18 cellular contexts compared by ENCODE assay signal in genomic region chr2:10312437-10312957, GRCh38. TPM values are rescaled to one million over a fixed set of nuclear protein-coding genes. Genes with fewer than 3 reads are reported as not detected.
DNase-seq lines count a peak whose midpoint lies in the region; ATAC-seq, FAIRE-seq and TF ChIP-seq lines count a peak whose summit lies in the region.
"Had no signal": no experiment of that assay in that cellular context is flagged by ENCODE, and none has a peak within 500 bp of the region (broad histone marks: within the 10 kb centered on the region; RNA-seq: fewer than 3 reads in every experiment).

No MANE protein-coding gene starts in this region.

- no peak overlapping the region for H3K4me2 ChIP-seq in K562 (ENCODE audit: insufficient read depth, low read length)
- H3K4me2 ChIP-seq: BLaER1 had no signal

- no TSS peak for BruUV-seq in K562 (replicated peaks; lab: Mats Ljungman, UMichigan)

- in situ Hi-C loops in K562 (cut with MboI) = no loop called here

- ATAC-seq in activated CD4-positive, alpha-beta T cell treated with anti-CD3 and anti-CD28 coated beads for 36 hours = peak; percentile 15
- ATAC-seq in K562 = no peak
- peak; percentile 66 for ATAC-seq in stimulated activated effector memory CD8-positive, alpha-beta T cell treated with anti-CD3 and anti-CD28 coated beads, Interleukin-12 subunit alpha, Interleukin-12 subunit beta, amount 100 ng/mL, for 72 hours
- no peak for ATAC-seq in GM21526 (IDR thresholded peaks at IDR 0.05; ENCODE audit: low FRiP score, unreplicated experiment)
- ATAC-seq in GM21717 (IDR thresholded peaks at IDR 0.05; ENCODE audit: unreplicated experiment) = no peak
- ATAC-seq: HCT116 had no signal

- H3K4me1 Mint-ChIP-seq in activated CD4-positive, alpha-beta T cell treated with anti-CD3 and anti-CD28 coated beads for 36 hours = peaks cover 58% of the 10 kb centered on the region
- peaks cover 26% of the 10 kb centered on the region for H3K4me1 Mint-ChIP-seq in activated CD4-positive, alpha-beta T cell treated with anti-CD3 and anti-CD28 coated beads, Interleukin-2, amount 10 ng/mL, durations not matched to agents 24 days and 14 days
- peaks cover 35% of the 10 kb centered on the region for H3K4me1 Mint-ChIP-seq in stimulated activated effector memory CD8-positive, alpha-beta T cell treated with anti-CD3 and anti-CD28 coated beads, Interleukin-12 subunit alpha, Interleukin-12 subunit beta, amount 100 ng/mL, for 72 hours

- H3K27ac ChIP-seq in K562 (ENCODE audit: extremely low read depth, low read depth, low read length) = no peak overlapping the region
- H3K27ac ChIP-seq: 22Rv1, BLaER1 had no signal

- H3K4me1 ChIP-seq in K562 (replicated peaks in 1 of 2; ENCODE audit: control insufficient read depth in 2 of 2, insufficient read depth in 2 of 2, low read length in 2 of 2) = peaks cover 9 to 17% of the 10 kb centered on the region in 2 experiments; a peak in 4 of 5 replicates

- POLR2A ChIA-PET in activated CD4-positive, alpha-beta T cell treated with anti-CD3 and anti-CD28 coated beads for 36 hours (lab: Charles Lee) = no interaction called here
- POLR2A ChIA-PET in HEK293T (lab: Yijun Ruan, JAX) (no interaction called here), K562 (lab: Yijun Ruan, JAX) (no interaction called here)

- no peak for FAIRE-seq in K562 (lab: Jason Lieb, UNC)
- FAIRE-seq: GM12892, H54 had no signal

- CTCF ChIA-PET in activated CD4-positive, alpha-beta T cell treated with anti-CD3 and anti-CD28 coated beads for 36 hours (lab: Charles Lee) = interaction anchor here (0.7 kb wide), 1 partner anchor 1954 kb away, joined by 3 read pairs; no protein-coding TSS in a partner anchor
- CTCF ChIA-PET in HEK293T (lab: Yijun Ruan, JAX) = no interaction called here
- CTCF ChIA-PET in K562 (lab: Yijun Ruan, JAX; ENCODE audit: low intra/inter-chr PET ratio) = interaction anchor here (0.6 kb wide), 1 partner anchor 45 kb away, joined by 3 read pairs; no protein-coding TSS in a partner anchor

- H3K9me1 ChIP-seq in K562 (ENCODE audit: control insufficient read depth, insufficient read depth, low read length) = peaks cover 2% of the 10 kb centered on the region

- no peaks in the 10 kb centered on the region; a peak in 1 of 5 replicates for H3K27me3 ChIP-seq in K562 (ENCODE audit: control insufficient read depth in 2 of 2, insufficient read depth in 2 of 2, low read length in 2 of 2)
- H3K27me3 ChIP-seq: BLaER1 had no signal

- H3K36me3 ChIP-seq in K562 (ENCODE audit: control insufficient read depth, insufficient read depth, low read length) = peaks cover 12% of the 10 kb centered on the region

- no peaks in the 10 kb centered on the region for H3K9me3 ChIP-seq in K562 (replicated peaks; ENCODE audit: control insufficient read depth, insufficient read depth, low read depth, low read length)

- no peak overlapping the region for H3K4me3 Mint-ChIP-seq in activated CD4-positive, alpha-beta T cell treated with anti-CD3 and anti-CD28 coated beads for 36 hours
- H3K4me3 Mint-ChIP-seq in activated CD4-positive, alpha-beta T cell treated with anti-CD3 and anti-CD28 coated beads, Interleukin-2, amount 10 ng/mL, durations not matched to agents 24 days and 14 days = no peak overlapping the region
- H3K4me3 Mint-ChIP-seq in stimulated activated effector memory CD8-positive, alpha-beta T cell treated with anti-CD3 and anti-CD28 coated beads, Interleukin-12 subunit alpha, Interleukin-12 subunit beta, amount 100 ng/mL, for 72 hours = no peak overlapping the region
- H3K4me3 Mint-ChIP-seq: CD4-positive, CD25-positive, alpha-beta regulatory T cell had no signal

- WGBS in K562 (ENCODE audit: insufficient coverage, low coverage, missing lambda C conversion rate) = 81% methylated on average over 5 of the region's 5 CpGs

- H3K9ac ChIP-seq in K562 (ENCODE audit: insufficient read depth in 1 of 2, low read depth in 2 of 2, low read length in 2 of 2) = no peak overlapping the region
- H3K9ac ChIP-seq: BLaER1 had no signal

- no peaks in the 10 kb centered on the region for H3K27me3 Mint-ChIP-seq in activated CD4-positive, alpha-beta T cell treated with anti-CD3 and anti-CD28 coated beads for 36 hours
- no peaks in the 10 kb centered on the region for H3K27me3 Mint-ChIP-seq in activated CD4-positive, alpha-beta T cell treated with anti-CD3 and anti-CD28 coated beads, Interleukin-2, amount 10 ng/mL, durations not matched to agents 24 days and 14 days
- H3K27me3 Mint-ChIP-seq: CD4-positive, CD25-positive, alpha-beta regulatory T cell had no signal

- H3K36me3 Mint-ChIP-seq in activated CD4-positive, alpha-beta T cell treated with anti-CD3 and anti-CD28 coated beads for 36 hours (ENCODE audit: low read depth) = no peaks in the 10 kb centered on the region
- peaks cover 2% of the 10 kb centered on the region for H3K36me3 Mint-ChIP-seq in activated CD4-positive, alpha-beta T cell treated with anti-CD3 and anti-CD28 coated beads, Interleukin-2, amount 10 ng/mL, durations not matched to agents 24 days and 14 days (ENCODE audit: low read depth)
- H3K36me3 Mint-ChIP-seq in stimulated activated effector memory CD8-positive, alpha-beta T cell treated with anti-CD3 and anti-CD28 coated beads, Interleukin-12 subunit alpha, Interleukin-12 subunit beta, amount 100 ng/mL, for 72 hours = no peaks in the 10 kb centered on the region

- no peak overlapping the region for H3K4me3 ChIP-seq in K562
- H3K4me3 ChIP-seq: BLaER1 had no signal

- TF ChIP-seq RAD21 in K562 (CRISPR knock-in tag; conservative IDR thresholded peaks at IDR 0.05 in 1 of 2, IDR thresholded peaks at IDR 0.05 in 1 of 2) = no peak

- TF ChIP-seq CTCF in K562 (IDR thresholded peaks at IDR 0.05 in 2 of 3, conservative IDR thresholded peaks at IDR 0.05 in 1 of 3; ENCODE audit: insufficient read depth in 2 of 3, low read depth in 1 of 3, low read length in 3 of 3) = no peak

- DNase-seq in activated CD4-positive, alpha-beta T cell treated with anti-CD3 and anti-CD28 coated beads for 36 hours = no peak
- no peak for DNase-seq in activated CD4-positive, alpha-beta T cell treated with anti-CD3 and anti-CD28 coated beads, Interleukin-2, amount 10 ng/mL, durations not matched to agents 24 days and 14 days
- DNase-seq in HEK293T (ENCODE audit: extremely low spot score) (no peak), K562 (ENCODE audit: extremely low read depth in 1 of 4, low spot score in 3 of 4) (no peak), amygdala (lab: John Stamatoyannopoulos, UW) (no peak)
- DNase-seq in stimulated activated effector memory CD8-positive, alpha-beta T cell treated with anti-CD3 and anti-CD28 coated beads, Interleukin-12 subunit alpha, Interleukin-12 subunit beta, amount 100 ng/mL, for 72 hours (ENCODE audit: low spot score in 2 of 2) = no peak
- DNase-seq: AML-193; Calu3; CD4-positive, CD25-positive, alpha-beta regulatory T cell; DMS 273 treated with DMSO at 0.1 percent for 48 hours; DMS79 had no signal

- no peaks in the 10 kb centered on the region for H3K9me3 Mint-ChIP-seq in activated CD4-positive, alpha-beta T cell treated with anti-CD3 and anti-CD28 coated beads for 36 hours (ENCODE audit: low read depth)
- H3K9me3 Mint-ChIP-seq in activated CD4-positive, alpha-beta T cell treated with anti-CD3 and anti-CD28 coated beads, Interleukin-2, amount 10 ng/mL, durations not matched to agents 24 days and 14 days = no peaks in the 10 kb centered on the region
- no peaks in the 10 kb centered on the region for H3K9me3 Mint-ChIP-seq in stimulated activated effector memory CD8-positive, alpha-beta T cell treated with anti-CD3 and anti-CD28 coated beads, Interleukin-12 subunit alpha, Interleukin-12 subunit beta, amount 100 ng/mL, for 72 hours
- H3K9me3 Mint-ChIP-seq: CD4-positive, CD25-positive, alpha-beta regulatory T cell had no signal

- H3K79me2 ChIP-seq in K562 (ENCODE audit: control insufficient read depth, insufficient read depth, low read length) = peaks cover 92% of the 10 kb centered on the region

- intact Hi-C loops in activated CD4-positive, alpha-beta T cell treated with anti-CD3 and anti-CD28 coated beads for 36 hours (cut with DNase I, micrococcal nuclease) = no loop called here
- intact Hi-C loops in activated CD4-positive, alpha-beta T cell treated with anti-CD3 and anti-CD28 coated beads, Interleukin-2, amount 10 ng/mL, durations not matched to agents 24 days and 14 days (cut with micrococcal nuclease) = no loop called here
- intact Hi-C loops in K562 (cut with micrococcal nuclease) = no loop called here

- TF ChIP-seq EP300 in K562 (IDR thresholded peaks at IDR 0.05; ENCODE audit: low read length) = no peak

- no peaks in the 10 kb centered on the region; the same call in 1 of the 2 replicates for H4K20me1 ChIP-seq in K562 (replicated peaks; ENCODE audit: control insufficient read depth, insufficient read depth, low read length)

- no peak overlapping the region for H3K27ac Mint-ChIP-seq in activated CD4-positive, alpha-beta T cell treated with anti-CD3 and anti-CD28 coated beads for 36 hours
- no peak overlapping the region for H3K27ac Mint-ChIP-seq in activated CD4-positive, alpha-beta T cell treated with anti-CD3 and anti-CD28 coated beads, Interleukin-2, amount 10 ng/mL, durations not matched to agents 24 days and 14 days
- H3K27ac Mint-ChIP-seq in stimulated activated effector memory CD8-positive, alpha-beta T cell treated with anti-CD3 and anti-CD28 coated beads, Interleukin-12 subunit alpha, Interleukin-12 subunit beta, amount 100 ng/mL, for 72 hours = no peak overlapping the region
- H3K27ac Mint-ChIP-seq: CD4-positive, CD25-positive, alpha-beta regulatory T cell had no signal

- TF ChIP-seq POLR2A in K562 (conservative IDR thresholded peaks at IDR 0.05) = no peak

- no peak overlapping the region for H2AFZ ChIP-seq in K562 (ENCODE audit: low read depth, low read length)

RNA-seq across cellular contexts. Expression of gene HPCAL1, which starts 9.8 kb away (rescaled TPM):
- 100 to 1,000 TPM; 109 to 114 TPM for total RNA-seq in activated CD4-positive, alpha-beta T cell treated with anti-CD3 and anti-CD28 coated beads for 36 hours
- 77.1 and 82.8 TPM in 2 replicates for total RNA-seq in activated CD4-positive, alpha-beta T cell treated with anti-CD3 and anti-CD28 coated beads, Interleukin-2, amount 10 ng/mL, durations not matched to agents 24 days and 14 days
- 25.1 and 67.2 TPM in 2 replicates for total RNA-seq in K562 (2011; cell fraction: chromatin; rRNA removed; ENCODE audit: low replicate concordance)
- total RNA-seq in K562 (2011; cell fraction: nucleolus; rRNA removed) = 37.1 and 44.9 TPM in 2 replicates
- 28.7 and 29.2 TPM in 2 replicates for total RNA-seq in K562 (2011; cell fraction: nucleoplasm; rRNA removed)
- total RNA-seq in K562 (2014; rRNA removed) = 56.2 and 62.9 TPM in 2 replicates
- 9.5 and 10.9 TPM in 2 replicates for total RNA-seq in K562 (2014; rRNA removed; fragmentation: Illumina TruSeq; extraction: Trizol)
- total RNA-seq in K562 (2015; rRNA removed; fragmentation: Illumina TruSeq; extraction: Trizol) = 20.2 and 25.0 TPM in 2 replicates
- total RNA-seq in K562 (2021) = 61.5 and 65.5 TPM in 2 replicates
- polyA plus RNA-seq in K562 (2011; rRNA removed) = 23.9 and 48.2 TPM in 2 replicates
- 44.1 and 78.0 TPM in 2 replicates for polyA plus RNA-seq in K562 (2011; cell fraction: cytosol; rRNA removed)
- 49.6 and 80.3 TPM in 2 replicates for polyA plus RNA-seq in K562 (2011; cell fraction: nucleus; rRNA removed)
- polyA plus RNA-seq in K562 (2012) = 67.3 and 117 TPM in 2 replicates
- polyA plus RNA-seq in K562 (2014; fragmentation: Illumina TruSeq; extraction: Trizol) = 36.5 and 74.6 TPM in 2 replicates
- polyA plus RNA-seq in K562 (2014; fragmentation: Nextera tagmentation; extraction: Ambion mirVana) = 1 to 10 TPM; 2.7 to 3.1 TPM
- polyA plus RNA-seq in K562 (2014; rRNA removed) = 41.0 and 44.2 TPM in 2 replicates
- 11.6 and 13.9 TPM in 2 replicates for polyA minus RNA-seq in K562 (2011; rRNA and poly(A)+ RNA removed)
- 32.4 and 46.1 TPM in 2 replicates for polyA minus RNA-seq in K562 (2011; cell fraction: cytosol; rRNA and poly(A)+ RNA removed)
- 19.9 and 22.5 TPM in 2 replicates for polyA minus RNA-seq in K562 (2011; cell fraction: nucleus; rRNA and poly(A)+ RNA removed)

Comparison
In these comparisons a context has a peak if more than half of its experiments do, and no peak if none do; other contexts are left out.
1. ATAC-seq: peak in activated CD4-positive, alpha-beta T cell treated with anti-CD3 and anti-CD28 coated beads for 36 hours (single experiment) and stimulated activated effector memory CD8-positive, alpha-beta T cell treated with anti-CD3 and anti-CD28 coated beads, Interleukin-12 subunit alpha, Interleukin-12 subunit beta, amount 100 ng/mL, for 72 hours (single experiment); none in K562 (single experiment), GM21526 (single experiment) and GM21717 (single experiment).